ENCODE assay signal across 8 cellular contexts in genomic region chr14:58639842-58640484, GRCh38. TPM values are rescaled to one million over a fixed set of nuclear protein-coding genes. Genes with fewer than 3 reads are reported as not detected.
DNase-seq lines count a peak whose midpoint lies in the region; ATAC-seq and TF ChIP-seq lines count a peak whose summit lies in the region.

No MANE protein-coding gene starts in this region.

- DNase-seq in IMR-90 (peak; percentile 86), OCI-LY7 (ENCODE audit: low spot score) (peak; percentile 12), ecto neural progenitor cell (ENCODE audit: low spot score) (peak; percentile 58), lung microvascular endothelial cell (ENCODE audit: low read depth in 2 of 2) (peak; percentile 67 to 72), type B pancreatic cell (ENCODE audit: extremely low spot score, unreplicated experiment) (no peak)

- H3K27me3 Mint-ChIP-seq in type B pancreatic cell: peaks cover 41% of the 10 kb centered on the region

- H2BK120ac ChIP-seq in IMR-90 (ENCODE audit: low read depth, low read length): no peak overlapping the region

- CTCF ChIA-PET in IMR-90 (lab: Yijun Ruan, JAX) (interaction anchor here (1.1 to 5.1 kb wide), 5 partner anchors 132 to 481 kb away, joined by 3 to 41 read pairs (median 7); no protein-coding TSS in a partner anchor), OCI-LY7 (lab: Charles Lee; ENCODE audit: unreplicated experiment) (no interaction called here)

- H3K23ac ChIP-seq in IMR-90 (ENCODE audit: low read depth, low read length): no peak overlapping the region

- peaks cover 24% of the 10 kb centered on the region for H3K36me3 Mint-ChIP-seq in type B pancreatic cell

- H3K4ac ChIP-seq in IMR-90 (ENCODE audit: low read depth, low read length): no peak overlapping the region

- no peaks in the 10 kb centered on the region for H3F3A ChIP-seq in DOHH2 (ENCODE audit: control insufficient read depth, insufficient read depth)

- H4K5ac ChIP-seq in IMR-90 (ENCODE audit: low read depth, low read length): no peak overlapping the region

- peak overlapping the region; percentile 30; the same call in 1 of the 2 replicates for H3K18ac ChIP-seq in IMR-90 (ENCODE audit: low read depth, low read length)

- TF ChIP-seq CTCF in DOHH2 (IDR thresholded peaks at IDR 0.05; ENCODE audit: low read depth, low read length, poor library complexity, severe bottlenecking) (peak; percentile 47), IMR-90 (conservative IDR thresholded peaks at IDR 0.05; ENCODE audit: low read depth, low read length) (peak; percentile 81), OCI-LY7 (conservative IDR thresholded peaks at IDR 0.05; ENCODE audit: low read length) (peak; percentile 71), type B pancreatic cell (conservative IDR thresholded peaks at IDR 0.05) (peak; percentile 75)

- H3K27ac ChIP-seq in DOHH2 (ENCODE audit: low read depth, low read length) (no peak overlapping the region), IMR-90 (ENCODE audit: insufficient read depth, low read length) (no peak overlapping the region), OCI-LY7 (ENCODE audit: low read depth, low read length, poor library complexity, severe bottlenecking) (no peak overlapping the region)

- H3K9me2 ChIP-seq in DOHH2 (replicated peaks; ENCODE audit: control insufficient read depth, low read length) (no peaks in the 10 kb centered on the region), OCI-LY7 (ENCODE audit: insufficient read depth, low read length) (no peaks in the 10 kb centered on the region)

- no peak overlapping the region for H4K91ac ChIP-seq in IMR-90 (ENCODE audit: insufficient read depth, low read depth, low read length)

- no peaks in the 10 kb centered on the region for H3K9me3 Mint-ChIP-seq in type B pancreatic cell

- dilution Hi-C loops in IMR-90 (cut with HindIII; ENCODE audit: low sequenced_read_pairs, unreplicated experiment): no loop called here

- peaks cover 8% of the 10 kb centered on the region; the same call in 1 of the 2 replicates for H3K9me1 ChIP-seq in IMR-90 (ENCODE audit: insufficient read depth, low read length)

- H2AK5ac ChIP-seq in IMR-90 (ENCODE audit: low read depth, low read length): no peak overlapping the region

- H3K4me1 ChIP-seq in DOHH2 (ENCODE audit: control insufficient read depth, low read length) (peaks cover 14% of the 10 kb centered on the region), IMR-90 (ENCODE audit: control insufficient read depth, insufficient read depth, low read length) (no peaks in the 10 kb centered on the region; the same call in 1 of the 2 replicates), OCI-LY7 (ENCODE audit: insufficient read depth, low read length, poor library complexity, severe bottlenecking) (no peaks in the 10 kb centered on the region)

- H2BK20ac ChIP-seq in IMR-90 (ENCODE audit: low read depth, low read length): no peak overlapping the region

- H4K20me1 ChIP-seq in DOHH2 (ENCODE audit: control insufficient read depth, insufficient read depth, low read depth, low read length): no peaks in the 10 kb centered on the region
- H4K20me1 ChIP-seq in IMR-90 (ENCODE audit: insufficient read depth, low read length): peaks cover 4% of the 10 kb centered on the region
- H4K20me1 ChIP-seq in OCI-LY7 (ENCODE audit: insufficient read depth, low read length): no peaks in the 10 kb centered on the region

- WGBS in IMR-90 (ENCODE audit: extremely low coverage in 2 of 2, insufficient read length in 1 of 2), 2 experiments: 0% methylated on average over 1 of the region's 5 CpGs; no CpG with 5 or more reads in 1 of the 2 experiments

- TF ChIP-seq RAD21 in IMR-90 (IDR thresholded peaks at IDR 0.05; ENCODE audit: low read length): peak; percentile 90

- H3K79me1 ChIP-seq in IMR-90 (ENCODE audit: low read depth in 1 of 2, low read length in 2 of 2): peaks cover 7 to 16% of the 10 kb centered on the region in 2 experiments; a peak in 3 of 4 replicates

- peaks cover 54% of the 10 kb centered on the region for H3K4me1 Mint-ChIP-seq in type B pancreatic cell (ENCODE audit: unreplicated experiment)

- H3K36me3 ChIP-seq in DOHH2 (ENCODE audit: control insufficient read depth, low read length) (no peaks in the 10 kb centered on the region), IMR-90 (ENCODE audit: control insufficient read depth, insufficient read depth, low read length) (peaks cover 12% of the 10 kb centered on the region), OCI-LY7 (ENCODE audit: insufficient read depth, low read length) (no peaks in the 10 kb centered on the region)

- H2BK5ac ChIP-seq in IMR-90 (ENCODE audit: low read depth, low read length, poor library complexity, severe bottlenecking): no peak overlapping the region

- no peak overlapping the region for H3K4me2 ChIP-seq in DOHH2 (ENCODE audit: low read length)
- H3K4me2 ChIP-seq in IMR-90 (ENCODE audit: low read depth, low read length): peak overlapping the region; percentile 90; the same call in 1 of the 2 replicates
- H3K4me2 ChIP-seq in OCI-LY7 (ENCODE audit: low read length): no peak overlapping the region

- H3K56ac ChIP-seq in IMR-90 (ENCODE audit: extremely low read depth, insufficient read depth, low read length): no peak overlapping the region

- H3K4me3 Mint-ChIP-seq in type B pancreatic cell: peak overlapping the region; percentile 89

- TF ChIP-seq POLR2A in IMR-90 (IDR thresholded peaks at IDR 0.05; ENCODE audit: low read depth, low read length): 0 out of 2 replicates have a peak, but pooled peaks have one; percentile 47

- no peak overlapping the region for H2AK9ac ChIP-seq in IMR-90 (replicated peaks; ENCODE audit: low read depth, low read length, poor library complexity)

- ATAC-seq in IMR-90 (ENCODE audit: low read depth) (peak; percentile 2; the same call in 1 of the 2 replicates), GM18519 (IDR thresholded peaks at IDR 0.05; ENCODE audit: low FRiP score, unreplicated experiment) (no peak), HG02973 (IDR thresholded peaks at IDR 0.05; ENCODE audit: unreplicated experiment) (no peak)

- intact Hi-C loops in IMR-90 (cut with micrococcal nuclease) (loop anchor here (1.0 to 5.0 kb wide), 7 partner anchors 107 to 484 kb away; no protein-coding TSS in a partner anchor), OCI-LY7 (cut with micrococcal nuclease; ENCODE audit: unreplicated experiment) (no loop called here)

- no peak overlapping the region for H3K14ac ChIP-seq in IMR-90 (replicated peaks; ENCODE audit: low read depth, low read length)

- H3K79me2 ChIP-seq in DOHH2 (ENCODE audit: control insufficient read depth, low read length) (no peaks in the 10 kb centered on the region), OCI-LY7 (ENCODE audit: insufficient read depth, low read depth, low read length) (no peaks in the 10 kb centered on the region)

- no peaks in the 10 kb centered on the region for H3K9me3 ChIP-seq in DOHH2 (ENCODE audit: control insufficient read depth, insufficient read depth, low read length)
- H3K9me3 ChIP-seq in IMR-90 (ENCODE audit: control insufficient read depth, insufficient read depth, low read length): no peaks in the 10 kb centered on the region
- H3K9me3 ChIP-seq in OCI-LY7 (ENCODE audit: low read length): no peaks in the 10 kb centered on the region

- H4K8ac ChIP-seq in IMR-90 (ENCODE audit: low read depth in 2 of 2, low read length in 2 of 2): no peak overlapping the region

- H3K9ac ChIP-seq in IMR-90 (ENCODE audit: low read depth, low read length): no peak overlapping the region; the same call in 1 of the 2 replicates

- H3K4me3 ChIP-seq in DOHH2 (ENCODE audit: low read length) (no peak overlapping the region), IMR-90 (ENCODE audit: insufficient read depth, low read depth, low read length) (peak overlapping the region; percentile 81; the same call in 1 of the 2 replicates), OCI-LY7 (ENCODE audit: low read depth, low read length, poor library complexity, severe bottlenecking) (no peak overlapping the region)

- BruUV-seq in IMR-90 (replicated peaks; lab: Mats Ljungman, UMichigan) (no TSS peak), OCI-LY7 (replicated peaks; lab: Mats Ljungman, UMichigan) (no TSS peak)

- H2AFZ ChIP-seq in IMR-90 (replicated peaks; ENCODE audit: low read length, poor library complexity) (no peak overlapping the region), OCI-LY7 (ENCODE audit: low read length) (no peak overlapping the region)

- peaks cover 56% of the 10 kb centered on the region for H3K27me3 ChIP-seq in DOHH2 (ENCODE audit: control insufficient read depth, low read length)
- no peaks in the 10 kb centered on the region for H3K27me3 ChIP-seq in IMR-90 (ENCODE audit: control insufficient read depth, insufficient read depth, low read length)

- H3K27ac Mint-ChIP-seq in type B pancreatic cell: peak overlapping the region; percentile 79

- in situ Hi-C loops in IMR-90 (cut with MboI; ENCODE audit: low sequenced_read_pairs): loop anchor here (10.0 to 25.0 kb wide), 2 partner anchors 385 to 822 kb away; partner anchors contain the start of gene GPR135

- H2BK15ac ChIP-seq in IMR-90 (ENCODE audit: low read depth, low read length): no peak overlapping the region

- POLR2A ChIA-PET in IMR-90 (lab: Charles Lee; ENCODE audit: unreplicated experiment): no interaction called here
- POLR2A ChIA-PET in OCI-LY7 (lab: Charles Lee): interaction anchor here (0.7 kb wide), 1 partner anchor 331 kb away, joined by 3 read pairs; no protein-coding TSS in a partner anchor

TF ChIP-seq in IMR-90, 13 proteins besides CTCF, POLR2A, EP300 and RAD21:
- TF ChIP-seq SMC3 (IDR thresholded peaks at IDR 0.05; ENCODE audit: low read depth, low read length) (peak; percentile 87), NFE2L2 (IDR thresholded peaks at IDR 0.05; ENCODE audit: low read depth, low read length) (no peak)

RNA-seq across cellular contexts. Expression of gene DACT1, which starts 2.2 kb away (rescaled TPM):
- 8.1 and 9.7 TPM in 2 replicates for total RNA-seq in IMR-90 (2012; rRNA removed)
- polyA plus RNA-seq in IMR-90 (2012; rRNA removed): 5.8 and 6.5 TPM in 2 replicates
- polyA plus RNA-seq in IMR-90 (2012; cell fraction: cytosol; rRNA removed): 3.1 and 3.3 TPM in 2 replicates
- 5.1 and 11.9 TPM in 2 replicates for polyA plus RNA-seq in IMR-90 (2012; cell fraction: nucleus; rRNA removed; ENCODE audit: low replicate concordance)
- not detected in 2 replicates for total RNA-seq in OCI-LY7 (2014; rRNA removed; shearing (Covaris generic))
- not detected in 2 replicates for total RNA-seq in OCI-LY7 (2022)
- under 0.01 and 0.20 TPM in 2 replicates for total RNA-seq in lung microvascular endothelial cell
- total RNA-seq in type B pancreatic cell (ENCODE audit: low replicate concordance): 5.2 and 29.7 TPM in 2 replicates
